In the genomic region with DNA sequence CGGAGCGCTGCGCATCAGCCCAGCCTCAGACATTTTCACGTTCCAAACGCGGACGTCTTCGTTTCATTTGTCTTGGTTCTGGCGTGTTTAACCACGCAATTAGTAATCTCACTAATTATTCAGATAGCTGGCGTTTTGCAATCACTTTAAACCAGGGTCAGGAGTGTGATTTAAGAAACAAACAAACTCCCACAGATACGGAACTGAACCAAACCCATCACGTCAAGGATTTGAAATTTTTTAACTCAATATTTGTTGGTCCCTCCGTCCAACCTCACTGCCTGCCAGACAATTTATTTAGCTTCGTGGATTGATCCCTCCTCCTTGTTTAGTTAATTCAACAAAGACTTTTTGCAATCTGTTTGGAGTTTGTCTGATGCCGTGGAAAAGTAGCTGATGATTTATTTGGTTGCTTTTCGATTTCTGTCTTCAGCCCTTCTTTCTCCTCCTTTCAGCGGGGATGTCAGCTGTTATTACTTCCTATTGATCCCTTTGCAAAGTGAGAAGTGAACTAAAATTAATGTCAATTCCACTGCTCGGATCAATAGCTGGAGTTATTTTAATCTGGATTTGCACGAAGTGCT, we compare ENCODE assay signal across 2 cellular contexts.
TF ChIP-seq lines count a peak whose summit lies in the region.

No MANE protein-coding gene starts in this region.

TF ChIP-seq in GM12878, 131 proteins besides CTCF, POLR2A, EP300 and RAD21:
- TF ChIP-seq EZH2 (IDR thresholded peaks at IDR 0.05; ENCODE audit: borderline replicate concordance, control insufficient read depth, low read depth, low read length) (0 out of 2 replicates have a peak, but pooled peaks have one; percentile 8), ZNF207 (IDR thresholded peaks at IDR 0.05; ENCODE audit: borderline replicate concordance) (no peak), SUZ12 (IDR thresholded peaks at IDR 0.05; ENCODE audit: unreplicated experiment) (peak; percentile 18), MEF2B (IDR thresholded peaks at IDR 0.05; ENCODE audit: partially characterized antibody, poor library complexity, severe bottlenecking) (no peak)
TF ChIP-seq in GM12878: peak in this region for 2.

TF ChIP-seq in GM12891, 5 proteins besides CTCF, POLR2A, EP300 and RAD21 (continued from another document):
- TF ChIP-seq SPI1 (IDR thresholded peaks at IDR 0.05; ENCODE audit: low read depth, low read length) (no peak), POLR2AphosphoS5 (IDR thresholded peaks at IDR 0.05; ENCODE audit: low read depth, low read length) (no peak), TAF1 (IDR thresholded peaks at IDR 0.05; ENCODE audit: low read depth, low read length) (no peak), PAX5 (IDR thresholded peaks at IDR 0.05; ENCODE audit: insufficient read depth, low read length, severe bottlenecking) (no peak)
TF ChIP-seq in GM12891: peak in this region for 0.
